19 cellular contexts compared by ENCODE assay signal in genomic region chr3:131772278-131772893, GRCh38.
"Had no signal": no experiment of that assay in that cellular context is flagged by ENCODE, and none has a peak within 500 bp of the region (broad histone marks: within the 10 kb centered on the region; RNA-seq: fewer than 3 reads in every experiment).

No MANE protein-coding gene starts in this region.

- H3K4me3 Mint-ChIP-seq: activated CD4-positive, alpha-beta T cell treated with anti-CD3 and anti-CD28 coated beads, Interleukin-2, amount 10 ng/mL, durations not matched to agents 7 days and 5 days; activated CD8-positive, alpha-beta T cell treated with anti-CD3 and anti-CD28 coated beads, Interleukin-2, amount 10 ng/mL, durations not matched to agents 7 days and 5 days; activated naive CD4-positive, alpha-beta T cell treated with anti-CD3 and anti-CD28 coated beads for 36 hours; naive B cell; WTC11 had no signal

- H3K27ac Mint-ChIP-seq: activated CD4-positive, alpha-beta T cell treated with anti-CD3 and anti-CD28 coated beads, Interleukin-2, amount 10 ng/mL, durations not matched to agents 7 days and 5 days; activated CD8-positive, alpha-beta T cell treated with anti-CD3 and anti-CD28 coated beads, Interleukin-2, amount 10 ng/mL, durations not matched to agents 7 days and 5 days; activated naive CD4-positive, alpha-beta T cell treated with anti-CD3 and anti-CD28 coated beads for 36 hours; naive B cell; WTC11 had no signal

- H3K4me1 Mint-ChIP-seq: naive B cell had no signal

- DNase-seq: activated CD4-positive, alpha-beta T cell treated with anti-CD3 and anti-CD28 coated beads, Interleukin-2, amount 10 ng/mL, durations not matched to agents 7 days and 5 days; activated CD8-positive, alpha-beta T cell treated with anti-CD3 and anti-CD28 coated beads, Interleukin-2, amount 10 ng/mL, durations not matched to agents 7 days and 5 days; activated effector memory CD4-positive, alpha-beta T cell treated with Interleukin-2 at 50 U/mL for 16 hours; activated naive CD4-positive, alpha-beta T cell treated with anti-CD3 and anti-CD28 coated beads for 36 hours; activated T-cell treated with anti-CD3 and anti-CD28 coated beads, Interleukin-2, amount 50 U/mL, for 1 hour; cerebellar nuclear complex; kidney; lower lobe of right lung; naive B cell; occipital lobe; right lobe of liver; stimulated activated CD4-positive, alpha-beta T cell treated with anti-CD3 and anti-CD28 coated beads, Interleukin-1b, Interleukin-23, amount 100 ng/mL, for 48 hours; stomach; T-helper 1 cell; T-helper 9 cell; transverse colon; uterus had no signal

- H3K36me3 Mint-ChIP-seq: naive B cell had no signal

- ATAC-seq: activated CD8-positive, alpha-beta T cell treated with anti-CD3 and anti-CD28 coated beads, Interleukin-2, amount 10 ng/mL, durations not matched to agents 7 days and 5 days; left lobe of liver; lower lobe of right lung; right lobe of liver; WTC11 had no signal
